Comparison of ENCODE assay signal across 18 cellular contexts in genomic region chr13:106153876-106154275, GRCh38.
"Had no signal": no experiment of that assay in that cellular context is flagged by ENCODE, and none has a peak within 500 bp of the region (broad histone marks: within the 10 kb centered on the region; RNA-seq: fewer than 3 reads in every experiment).

No MANE protein-coding gene starts in this region.

- H3K4me1 Mint-ChIP-seq: immature natural killer cell; naive B cell; nephron; stimulated activated naive B cell treated with anti-CD40 and anti-IgM and Interleukin-4, amounts not matched to agents 10 μg/mL and 1 μg/mL and 100 μg/mL, for 72 hours; stimulated activated naive CD8-positive, alpha-beta T cell treated with anti-CD3 and anti-CD28 coated beads, Interleukin-15, amount 100 ng/mL, for 72 hours had no signal

- H3K36me3 Mint-ChIP-seq: immature natural killer cell; naive B cell; stimulated activated naive B cell treated with anti-CD40 and anti-IgM and Interleukin-4, amounts not matched to agents 10 μg/mL and 1 μg/mL and 100 μg/mL, for 72 hours had no signal

- ATAC-seq: left cardiac atrium; sciatic nerve; stimulated activated naive B cell treated with anti-CD40 and anti-IgM and Interleukin-4, amounts not matched to agents 10 μg/mL and 1 μg/mL and 100 μg/mL, for 72 hours; stimulated activated naive CD8-positive, alpha-beta T cell treated with anti-CD3 and anti-CD28 coated beads, Interleukin-15, amount 100 ng/mL, for 72 hours had no signal

- H3K9me3 Mint-ChIP-seq: nephron; stimulated activated naive CD8-positive, alpha-beta T cell treated with anti-CD3 and anti-CD28 coated beads, Interleukin-15, amount 100 ng/mL, for 72 hours had no signal

- H3K27me3 Mint-ChIP-seq: naive B cell; stimulated activated naive B cell treated with anti-CD40 and anti-IgM and Interleukin-4, amounts not matched to agents 10 μg/mL and 1 μg/mL and 100 μg/mL, for 72 hours; stimulated activated naive CD8-positive, alpha-beta T cell treated with anti-CD3 and anti-CD28 coated beads, Interleukin-15, amount 100 ng/mL, for 72 hours had no signal

- H3K9me3 ChIP-seq: esophagus squamous epithelium, left ventricle myocardium inferior, thoracic aorta, transverse colon had no signal

- H3K4me3 ChIP-seq: esophagus squamous epithelium, left ventricle myocardium inferior, lung, thoracic aorta, transverse colon had no signal

- H3K36me3 ChIP-seq: esophagus squamous epithelium, left ventricle myocardium inferior, thoracic aorta, transverse colon had no signal

- H3K4me3 Mint-ChIP-seq: immature natural killer cell; naive B cell; nephron; stimulated activated naive B cell treated with anti-CD40 and anti-IgM and Interleukin-4, amounts not matched to agents 10 μg/mL and 1 μg/mL and 100 μg/mL, for 72 hours; stimulated activated naive CD8-positive, alpha-beta T cell treated with anti-CD3 and anti-CD28 coated beads, Interleukin-15, amount 100 ng/mL, for 72 hours had no signal

- H3K27ac Mint-ChIP-seq: immature natural killer cell; naive B cell; stimulated activated naive B cell treated with anti-CD40 and anti-IgM and Interleukin-4, amounts not matched to agents 10 μg/mL and 1 μg/mL and 100 μg/mL, for 72 hours; stimulated activated naive CD8-positive, alpha-beta T cell treated with anti-CD3 and anti-CD28 coated beads, Interleukin-15, amount 100 ng/mL, for 72 hours had no signal

- H3K4me1 ChIP-seq: left ventricle myocardium inferior had no signal

- H3K27me3 ChIP-seq: esophagus squamous epithelium, transverse colon had no signal

- DNase-seq: effector memory CD4-positive, alpha-beta T cell; esophagus squamous epithelium; foreskin fibroblast; immature natural killer cell; kidney; left cardiac atrium; left ventricle myocardium inferior; mesendoderm; naive B cell; stimulated activated CD4-positive, alpha-beta T cell treated with anti-CD3 and anti-CD28 coated beads, Interleukin-2, amount 100 ng/mL, for 24 hours; stimulated activated CD4-positive, alpha-beta T cell treated with anti-CD3 and anti-CD28 coated beads, Interleukin-4, amount 100 ng/mL, for 4 hours; stimulated activated naive B cell treated with anti-CD40 and anti-IgM and Interleukin-4, amounts not matched to agents 10 μg/mL and 1 μg/mL and 100 μg/mL, for 72 hours; stimulated activated naive CD8-positive, alpha-beta T cell treated with anti-CD3 and anti-CD28 coated beads, Interleukin-15, amount 100 ng/mL, for 72 hours; transverse colon had no signal

- H3K27ac ChIP-seq: esophagus squamous epithelium, left ventricle myocardium inferior, thoracic aorta had no signal
